ENCODE assay signal across 1 cellular context in genomic region chrX:55127692-55128091, GRCh38.
A peak's percentile ranks its signal among the peaks of the same experiment; 100 is the strongest.
TF ChIP-seq lines count a peak whose summit lies in the region.

No MANE protein-coding gene starts in this region.

TF ChIP-seq in IMR-90, 13 proteins besides CTCF, POLR2A, EP300 and RAD21:
- TF ChIP-seq CHD1 (IDR thresholded peaks at IDR 0.05; ENCODE audit: low read depth, low read length), result no peak
- TF ChIP-seq CEBPB (IDR thresholded peaks at IDR 0.05; ENCODE audit: low read depth, low read length), result peak; percentile 91
